13 cellular contexts compared by ENCODE assay signal in genomic region chr10:110165239-110165638, GRCh38.
"Had no signal": no experiment of that assay in that cellular context is flagged by ENCODE, and none has a peak within 500 bp of the region (broad histone marks: within the 10 kb centered on the region; RNA-seq: fewer than 3 reads in every experiment).

No MANE protein-coding gene starts in this region.

- H3K9me3 Mint-ChIP-seq: activated B cell treated with CpG ODN at 0.5 μM for 24 hours; natural killer cell treated with Interleukin-12 subunit alpha and Interleukin-12 subunit beta and Interleukin-15 and Interleukin-18, amount 100 ng/mL, for 72 hours; T-helper 2 cell treated with Interferon-gamma antibody and Interleukin-4, amounts not matched to agents 5 μg/mL and 100 μg/mL, for 36 hours had no signal

- DNase-seq: activated B cell treated with CpG ODN at 0.5 μM for 24 hours, dorsolateral prefrontal cortex, erythroblast, gastrocnemius medialis, heart left ventricle, nucleus accumbens, small intestine, tibial artery, uterus had no signal

- H3K27ac ChIP-seq: adrenal gland, dorsolateral prefrontal cortex, gastrocnemius medialis, heart left ventricle, right atrium auricular region, tibial artery, uterus had no signal

- H3K36me3 Mint-ChIP-seq: natural killer cell treated with Interleukin-12 subunit alpha and Interleukin-12 subunit beta and Interleukin-15 and Interleukin-18, amount 100 ng/mL, for 72 hours had no signal

- ATAC-seq: gastrocnemius medialis; heart left ventricle; natural killer cell treated with Interleukin-12 subunit alpha and Interleukin-12 subunit beta and Interleukin-15 and Interleukin-18, amount 100 ng/mL, for 72 hours had no signal

- H3K4me3 ChIP-seq: adrenal gland, dorsolateral prefrontal cortex, gastrocnemius medialis, heart left ventricle, right atrium auricular region, tibial artery, uterus had no signal

- H3K27ac Mint-ChIP-seq: activated B cell treated with CpG ODN at 0.5 μM for 24 hours; natural killer cell treated with Interleukin-12 subunit alpha and Interleukin-12 subunit beta and Interleukin-15 and Interleukin-18, amount 100 ng/mL, for 72 hours; T-helper 2 cell treated with Interferon-gamma antibody and Interleukin-4, amounts not matched to agents 5 μg/mL and 100 μg/mL, for 36 hours had no signal

- H3K4me3 Mint-ChIP-seq: activated B cell treated with CpG ODN at 0.5 μM for 24 hours; natural killer cell treated with Interleukin-12 subunit alpha and Interleukin-12 subunit beta and Interleukin-15 and Interleukin-18, amount 100 ng/mL, for 72 hours; T-helper 2 cell treated with Interferon-gamma antibody and Interleukin-4, amounts not matched to agents 5 μg/mL and 100 μg/mL, for 36 hours had no signal
